8 cellular contexts compared by ENCODE assay signal in the genomic region with DNA sequence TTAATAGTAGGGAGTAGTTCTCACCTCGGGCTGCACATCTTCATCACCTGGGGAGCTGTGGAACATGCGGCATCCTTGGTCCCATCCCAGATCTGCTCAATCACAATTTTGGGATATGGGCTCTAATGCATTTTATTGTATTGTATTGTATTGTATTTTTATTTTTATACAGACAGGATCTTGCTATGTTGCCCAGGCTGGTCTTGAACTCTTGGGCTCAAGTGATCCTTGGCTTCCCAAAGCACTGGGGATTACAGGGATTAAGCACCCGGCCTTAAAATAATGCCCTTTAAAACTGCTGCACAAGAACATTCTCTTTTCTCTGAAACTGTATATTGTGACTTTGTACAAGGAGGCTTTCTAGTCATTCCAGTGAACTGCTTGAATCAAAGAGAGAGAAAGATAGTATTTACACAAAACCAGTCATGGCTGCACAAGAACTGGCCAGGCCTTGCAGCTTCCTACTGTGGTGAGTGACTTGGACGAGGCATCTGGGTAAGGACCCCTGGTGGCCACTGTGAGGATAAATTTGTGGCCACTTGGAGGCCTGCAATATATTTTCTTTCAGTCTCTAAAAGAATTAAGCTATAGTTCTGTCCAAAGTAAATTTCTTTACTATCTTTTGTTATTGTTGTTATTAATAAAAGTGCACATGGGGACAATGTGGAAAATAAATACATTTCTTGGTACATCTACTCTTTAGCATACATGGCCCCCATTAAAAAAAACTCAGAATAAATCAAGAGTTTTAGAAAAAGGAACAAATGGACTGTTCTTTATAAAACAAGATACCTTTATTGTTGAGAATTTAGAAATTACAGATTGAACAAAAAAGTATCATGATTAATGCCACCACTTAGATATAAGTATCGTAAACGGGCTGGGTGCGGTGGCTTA. TPM values are rescaled to one million over a fixed set of nuclear protein-coding genes. Genes with fewer than 3 reads are reported as not detected.
DNase-seq lines count a peak whose midpoint lies in the region; ATAC-seq and TF ChIP-seq lines count a peak whose summit lies in the region.

No MANE protein-coding gene starts in this region.

- DNase-seq in NCI-H524 (lab: John Stamatoyannopoulos, UW): peak; percentile 38 to 72
- peak; percentile 71 for DNase-seq in activated CD4-positive, alpha-beta T cell treated with anti-CD3 and anti-CD28 coated beads for 48 hours
- DNase-seq in dedifferentiated amniotic fluid mesenchymal stem cell (ENCODE audit: extremely low spot score): peak; percentile 68
- peak; percentile 39 to 89 for DNase-seq in lower leg skin (ENCODE audit: low spot score in 2 of 2)
- DNase-seq in stimulated activated CD8-positive, alpha-beta memory T cell treated with anti-CD3 and anti-CD28 coated beads, Interleukin-12 subunit alpha, Interleukin-12 subunit beta, amount 100 ng/mL, for 1 hour (ENCODE audit: low read depth): peak; percentile 32

- H3K4me3 ChIP-seq in lower leg skin (ENCODE audit: low read depth, poor library complexity, severe bottlenecking): no peak overlapping the region

- WGBS in lower leg skin, 2 donors: 85% methylated on average over 7 of the region's 7 CpGs

- TF ChIP-seq POLR2A in lower leg skin (IDR thresholded peaks at IDR 0.05): no peak

- ATAC-seq in HG03097 (IDR thresholded peaks at IDR 0.05; ENCODE audit: low FRiP score, unreplicated experiment) (peak; percentile 52), GM19023 (IDR thresholded peaks at IDR 0.05; ENCODE audit: unreplicated experiment) (no peak)

- TF ChIP-seq CTCF in GM12872 (IDR thresholded peaks at IDR 0.05; ENCODE audit: insufficient read depth, low read depth, low read length) (peak; percentile 78), lower leg skin (IDR thresholded peaks at IDR 0.05) (peak in 1 of 3 donors; percentile 32)

- intact Hi-C loops in lower leg skin (cut with DNase I; ENCODE audit: low total_unique reads): loop anchor here (5.0 to 10.0 kb wide), 3 partner anchors 163 to 930 kb away; no protein-coding TSS in a partner anchor

RNA-seq across cellular contexts. Expression of a gene that starts 48.0 kb away (rescaled TPM):
- 10 to 100 TPM; 12.0 to 35.8 (median 17.0) TPM for total RNA-seq in lower leg skin
